In the genomic region with DNA sequence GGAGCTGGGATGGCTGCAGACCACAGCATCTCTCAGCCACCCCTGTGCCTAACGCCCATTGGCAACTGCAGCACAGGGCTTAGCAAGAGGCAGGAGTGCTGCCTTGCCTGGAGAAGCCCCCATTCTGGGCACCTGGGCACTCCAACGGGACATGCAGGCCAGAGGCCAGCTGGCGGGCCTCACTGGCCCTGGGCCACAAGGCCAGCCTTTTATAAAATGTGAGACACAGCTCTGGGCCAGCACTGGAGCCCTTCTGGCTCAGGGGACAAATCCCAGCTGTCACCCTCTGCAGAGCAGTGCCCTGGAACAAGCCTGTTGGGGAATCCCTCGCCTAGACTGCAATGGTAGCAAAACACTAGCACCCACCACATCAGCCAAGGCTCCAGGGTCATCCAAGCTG, we compare ENCODE assay signal across 14 cellular contexts.
"Had no signal": no experiment of that assay in that cellular context is flagged by ENCODE, and none has a peak within 500 bp of the region (broad histone marks: within the 10 kb centered on the region; RNA-seq: fewer than 3 reads in every experiment).

No MANE protein-coding gene starts in this region.

- H3K9me3 Mint-ChIP-seq: activated CD4-positive, alpha-beta memory T cell treated with anti-CD3 and anti-CD28 coated beads for 36 hours; activated naive CD8-positive, alpha-beta T cell treated with anti-CD3 and anti-CD28 coated beads for 36 hours; natural killer cell had no signal

- H3K4me1 Mint-ChIP-seq: activated naive CD8-positive, alpha-beta T cell treated with anti-CD3 and anti-CD28 coated beads for 36 hours; natural killer cell had no signal

- H3K36me3 Mint-ChIP-seq: activated CD4-positive, alpha-beta memory T cell treated with anti-CD3 and anti-CD28 coated beads for 36 hours; activated naive CD8-positive, alpha-beta T cell treated with anti-CD3 and anti-CD28 coated beads for 36 hours; natural killer cell had no signal

- H3K27ac Mint-ChIP-seq: activated CD4-positive, alpha-beta memory T cell treated with anti-CD3 and anti-CD28 coated beads for 36 hours; activated naive CD8-positive, alpha-beta T cell treated with anti-CD3 and anti-CD28 coated beads for 36 hours; natural killer cell had no signal

- ATAC-seq: mucosa of descending colon, natural killer cell, upper lobe of right lung had no signal

- H3K4me3 Mint-ChIP-seq: activated CD4-positive, alpha-beta memory T cell treated with anti-CD3 and anti-CD28 coated beads for 36 hours; activated naive CD8-positive, alpha-beta T cell treated with anti-CD3 and anti-CD28 coated beads for 36 hours; natural killer cell had no signal

- DNase-seq: activated CD4-positive, alpha-beta memory T cell treated with anti-CD3 and anti-CD28 coated beads for 36 hours; activated gamma-delta T cell; activated naive CD8-positive, alpha-beta T cell treated with anti-CD3 and anti-CD28 coated beads for 36 hours; activated T-cell treated with anti-CD3 and anti-CD28 coated beads, Interleukin-2, amount 50 U/mL, for 48 hours; aorta; foreskin melanocyte; mucosa of descending colon; natural killer cell; occipital lobe; stimulated activated CD4-positive, alpha-beta T cell treated with anti-CD3 and anti-CD28 coated beads, Interleukin-12 subunit alpha, Interleukin-12 subunit beta, amount 100 ng/mL, for 4 hours; stimulated activated CD4-positive, alpha-beta T cell treated with anti-CD3 and anti-CD28 coated beads, Interleukin-2, amount 100 ng/mL, for 48 hours; stimulated activated naive CD4-positive, alpha-beta T cell treated with Interleukin-2 at 50 U/mL for 16 hours; T-helper 9 cell; upper lobe of right lung had no signal
